16 cellular contexts compared by ENCODE assay signal in the genomic region with DNA sequence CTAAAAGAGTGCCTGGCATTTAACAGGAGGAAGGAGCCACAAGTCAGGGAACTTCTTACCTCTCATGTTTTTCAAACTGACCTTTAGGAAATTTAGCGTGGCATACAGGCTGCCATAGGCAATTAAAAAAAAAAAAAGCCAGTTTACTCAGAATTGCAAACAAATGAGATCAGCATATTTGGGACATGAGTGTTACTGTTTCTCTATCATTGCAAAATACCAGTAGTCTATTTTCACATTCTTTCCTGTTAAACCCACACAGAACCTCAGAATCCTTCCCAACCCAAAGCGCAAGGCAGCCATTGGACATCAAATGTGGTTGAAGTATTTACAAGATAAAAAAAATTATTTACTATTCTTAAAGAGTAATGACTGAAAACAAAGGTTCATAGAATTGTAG.
A peak's percentile ranks its signal among the peaks of the same experiment; 100 is the strongest.
DNase-seq lines count a peak whose midpoint lies in the region; ATAC-seq, FAIRE-seq and TF ChIP-seq lines count a peak whose summit lies in the region.
"Had no signal": no experiment of that assay in that cellular context is flagged by ENCODE, and none has a peak within 500 bp of the region (broad histone marks: within the 10 kb centered on the region; RNA-seq: fewer than 3 reads in every experiment).

No MANE protein-coding gene starts in this region.

- H4K20me1 ChIP-seq in SK-N-SH (ENCODE audit: insufficient read depth), result no peaks in the 10 kb centered on the region

- H3K79me2 ChIP-seq in SK-N-SH (ENCODE audit: insufficient read depth), result no peaks in the 10 kb centered on the region

- TF ChIP-seq CTCF in SK-N-SH (IDR thresholded peaks at IDR 0.05), result no peak

- 38% methylated on average over 2 of the region's 2 CpGs for WGBS in SK-N-SH (ENCODE audit: low lambda C conversion rate)

- no peaks in the 10 kb centered on the region for H3F3A ChIP-seq in SK-N-SH (replicated peaks; ENCODE audit: insufficient read depth)

- no peak for ATAC-seq in SK-N-SH treated with all-trans-retinoic acid at 6 μM for 48 hours

- FAIRE-seq in urothelium cell line (lab: Jason Lieb, UNC), result no peak
- FAIRE-seq: A204.1, G401.6 had no signal

- no peaks in the 10 kb centered on the region for H3K27me3 ChIP-seq in SK-N-SH (ENCODE audit: insufficient read depth)
- H3K27me3 ChIP-seq: tibial nerve had no signal

- H3K4me2 ChIP-seq in SK-N-SH, result no peak overlapping the region

- no peaks in the 10 kb centered on the region for H3K4me1 ChIP-seq in SK-N-SH (ENCODE audit: control insufficient read depth in 1 of 2, insufficient read depth in 2 of 2, low read depth in 1 of 2, low read length in 1 of 2)
- H3K4me1 ChIP-seq: tibial nerve had no signal

- CTCF ChIA-PET in SK-N-SH (lab: Yijun Ruan, JAX), result no interaction called here

- no peak overlapping the region for H2AFZ ChIP-seq in SK-N-SH (ENCODE audit: low read depth)

- DNase-seq in SK-N-SH (no peak), amniotic stem cell (lab: John Stamatoyannopoulos, UW) (peak; percentile 37), foreskin melanocyte (peak; percentile 11), urothelium cell line (ENCODE audit: low spot score) (peak; percentile 51), NCI-H187 (lab: John Stamatoyannopoulos, UW) (no peak), NCI-H526 treated with DMSO at 0.1 percent for 48 hours (lab: John Stamatoyannopoulos, UW) (no peak), AML-193 (lab: John Stamatoyannopoulos, UW) (no peak)
- DNase-seq: activated T-cell treated with anti-CD3 and anti-CD28 coated beads for 4 hours, erythroblast, MM.1S, NCI-H524, nephron progenitor cell had no signal

- no peaks in the 10 kb centered on the region for H3K36me3 ChIP-seq in SK-N-SH (replicated peaks in 1 of 2; ENCODE audit: control insufficient read depth in 1 of 2, insufficient read depth in 2 of 2, low read length in 1 of 2)
- H3K36me3 ChIP-seq: tibial nerve had no signal

- POLR2A ChIA-PET in SK-N-SH (lab: Yijun Ruan, JAX), result no interaction called here

- H3K9me2 ChIP-seq in SK-N-SH, result no peaks in the 10 kb centered on the region

- no peak for TF ChIP-seq EP300 in SK-N-SH (IDR thresholded peaks at IDR 0.05; ENCODE audit: borderline replicate concordance in 1 of 2, low read depth in 1 of 2, low read length in 1 of 2)

- no peak overlapping the region for H3K27ac ChIP-seq in SK-N-SH (ENCODE audit: low read depth in 2 of 2, low read length in 1 of 2)
- H3K27ac ChIP-seq: tibial nerve had no signal

- H3K9me3 ChIP-seq in SK-N-SH, result no peaks in the 10 kb centered on the region
- H3K9me3 ChIP-seq: tibial nerve had no signal

- TF ChIP-seq RAD21 in SK-N-SH (IDR thresholded peaks at IDR 0.05; ENCODE audit: low read length), result no peak

- no peak overlapping the region for H3K9ac ChIP-seq in SK-N-SH

- no peak overlapping the region for H3K4me3 ChIP-seq in SK-N-SH (ENCODE audit: low read depth in 2 of 2, low read length in 1 of 2)
- H3K4me3 ChIP-seq: tibial nerve had no signal

TF ChIP-seq in SK-N-SH treated with all-trans-retinoic acid at 6 μM for 48 hours, 23 proteins besides CTCF, POLR2A, EP300 and RAD21:
- TF ChIP-seq ISL1 (CRISPR knock-in tag; IDR thresholded peaks at IDR 0.05), result peak; percentile 26; the same call in 1 of the 2 replicates
- no peak for TF ChIP-seq CSRNP3 (CRISPR knock-in tag; IDR thresholded peaks at IDR 0.05)

TF ChIP-seq in SK-N-SH, 30 proteins besides CTCF, POLR2A, EP300 and RAD21:
- TF ChIP-seq POLR2AphosphoS5 (IDR thresholded peaks at IDR 0.05; ENCODE audit: low read depth, low read length) (no peak), RCOR1 (IDR thresholded peaks at IDR 0.05; ENCODE audit: low read length) (no peak), EZH2phosphoT487 (IDR thresholded peaks at IDR 0.05; ENCODE audit: borderline replicate concordance, low read depth) (no peak), RFX5 (IDR thresholded peaks at IDR 0.05; ENCODE audit: low read length) (no peak), FOXM1 (IDR thresholded peaks at IDR 0.05; ENCODE audit: low read depth) (no peak), NFIC (IDR thresholded peaks at IDR 0.05; ENCODE audit: borderline replicate concordance) (no peak), GATA2 (CRISPR knock-in tag; IDR thresholded peaks at IDR 0.05) (no peak), ELF1 (IDR thresholded peaks at IDR 0.05) (no peak), IRF3 (IDR thresholded peaks at IDR 0.05; ENCODE audit: low read depth, low read length) (no peak), PBX3 (IDR thresholded peaks at IDR 0.05) (no peak)
- TF ChIP-seq, protein P1, sequence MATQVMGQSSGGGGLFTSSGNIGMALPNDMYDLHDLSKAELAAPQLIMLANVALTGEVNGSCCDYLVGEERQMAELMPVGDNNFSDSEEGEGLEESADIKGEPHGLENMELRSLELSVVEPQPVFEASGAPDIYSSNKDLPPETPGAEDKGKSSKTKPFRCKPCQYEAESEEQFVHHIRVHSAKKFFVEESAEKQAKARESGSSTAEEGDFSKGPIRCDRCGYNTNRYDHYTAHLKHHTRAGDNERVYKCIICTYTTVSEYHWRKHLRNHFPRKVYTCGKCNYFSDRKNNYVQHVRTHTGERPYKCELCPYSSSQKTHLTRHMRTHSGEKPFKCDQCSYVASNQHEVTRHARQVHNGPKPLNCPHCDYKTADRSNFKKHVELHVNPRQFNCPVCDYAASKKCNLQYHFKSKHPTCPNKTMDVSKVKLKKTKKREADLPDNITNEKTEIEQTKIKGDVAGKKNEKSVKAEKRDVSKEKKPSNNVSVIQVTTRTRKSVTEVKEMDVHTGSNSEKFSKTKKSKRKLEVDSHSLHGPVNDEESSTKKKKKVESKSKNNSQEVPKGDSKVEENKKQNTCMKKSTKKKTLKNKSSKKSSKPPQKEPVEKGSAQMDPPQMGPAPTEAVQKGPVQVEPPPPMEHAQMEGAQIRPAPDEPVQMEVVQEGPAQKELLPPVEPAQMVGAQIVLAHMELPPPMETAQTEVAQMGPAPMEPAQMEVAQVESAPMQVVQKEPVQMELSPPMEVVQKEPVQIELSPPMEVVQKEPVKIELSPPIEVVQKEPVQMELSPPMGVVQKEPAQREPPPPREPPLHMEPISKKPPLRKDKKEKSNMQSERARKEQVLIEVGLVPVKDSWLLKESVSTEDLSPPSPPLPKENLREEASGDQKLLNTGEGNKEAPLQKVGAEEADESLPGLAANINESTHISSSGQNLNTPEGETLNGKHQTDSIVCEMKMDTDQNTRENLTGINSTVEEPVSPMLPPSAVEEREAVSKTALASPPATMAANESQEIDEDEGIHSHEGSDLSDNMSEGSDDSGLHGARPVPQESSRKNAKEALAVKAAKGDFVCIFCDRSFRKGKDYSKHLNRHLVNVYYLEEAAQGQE (IDR thresholded peaks at IDR 0.05; ENCODE audit: low read depth, low read length), result no peak
- TF ChIP-seq, protein P2, sequence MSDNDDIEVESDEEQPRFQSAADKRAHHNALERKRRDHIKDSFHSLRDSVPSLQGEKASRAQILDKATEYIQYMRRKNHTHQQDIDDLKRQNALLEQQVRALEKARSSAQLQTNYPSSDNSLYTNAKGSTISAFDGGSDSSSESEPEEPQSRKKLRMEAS (IDR thresholded peaks at IDR 0.05; ENCODE audit: low read depth), result no peak
- TF ChIP-seq, protein P3, sequence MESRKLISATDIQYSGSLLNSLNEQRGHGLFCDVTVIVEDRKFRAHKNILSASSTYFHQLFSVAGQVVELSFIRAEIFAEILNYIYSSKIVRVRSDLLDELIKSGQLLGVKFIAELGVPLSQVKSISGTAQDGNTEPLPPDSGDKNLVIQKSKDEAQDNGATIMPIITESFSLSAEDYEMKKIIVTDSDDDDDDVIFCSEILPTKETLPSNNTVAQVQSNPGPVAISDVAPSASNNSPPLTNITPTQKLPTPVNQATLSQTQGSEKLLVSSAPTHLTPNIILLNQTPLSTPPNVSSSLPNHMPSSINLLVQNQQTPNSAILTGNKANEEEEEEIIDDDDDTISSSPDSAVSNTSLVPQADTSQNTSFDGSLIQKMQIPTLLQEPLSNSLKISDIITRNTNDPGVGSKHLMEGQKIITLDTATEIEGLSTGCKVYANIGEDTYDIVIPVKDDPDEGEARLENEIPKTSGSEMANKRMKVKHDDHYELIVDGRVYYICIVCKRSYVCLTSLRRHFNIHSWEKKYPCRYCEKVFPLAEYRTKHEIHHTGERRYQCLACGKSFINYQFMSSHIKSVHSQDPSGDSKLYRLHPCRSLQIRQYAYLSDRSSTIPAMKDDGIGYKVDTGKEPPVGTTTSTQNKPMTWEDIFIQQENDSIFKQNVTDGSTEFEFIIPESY (IDR thresholded peaks at IDR 0.05; ENCODE audit: borderline replicate concordance, low read depth), result no peak
TF ChIP-seq in SK-N-SH: peak in this region for 0.

Comparison
In these comparisons a context has a peak if more than half of its experiments do, and no peak if none do; other contexts are left out.
1. DNase-seq: peak in amniotic stem cell (single experiment), foreskin melanocyte (single experiment) and urothelium cell line (single experiment); none in SK-N-SH (single experiment), NCI-H187 (0 of 2), NCI-H526 treated with DMSO at 0.1 percent for 48 hours (single experiment) and AML-193 (0 of 2).